15 cellular contexts compared by ENCODE assay signal in the genomic region with DNA sequence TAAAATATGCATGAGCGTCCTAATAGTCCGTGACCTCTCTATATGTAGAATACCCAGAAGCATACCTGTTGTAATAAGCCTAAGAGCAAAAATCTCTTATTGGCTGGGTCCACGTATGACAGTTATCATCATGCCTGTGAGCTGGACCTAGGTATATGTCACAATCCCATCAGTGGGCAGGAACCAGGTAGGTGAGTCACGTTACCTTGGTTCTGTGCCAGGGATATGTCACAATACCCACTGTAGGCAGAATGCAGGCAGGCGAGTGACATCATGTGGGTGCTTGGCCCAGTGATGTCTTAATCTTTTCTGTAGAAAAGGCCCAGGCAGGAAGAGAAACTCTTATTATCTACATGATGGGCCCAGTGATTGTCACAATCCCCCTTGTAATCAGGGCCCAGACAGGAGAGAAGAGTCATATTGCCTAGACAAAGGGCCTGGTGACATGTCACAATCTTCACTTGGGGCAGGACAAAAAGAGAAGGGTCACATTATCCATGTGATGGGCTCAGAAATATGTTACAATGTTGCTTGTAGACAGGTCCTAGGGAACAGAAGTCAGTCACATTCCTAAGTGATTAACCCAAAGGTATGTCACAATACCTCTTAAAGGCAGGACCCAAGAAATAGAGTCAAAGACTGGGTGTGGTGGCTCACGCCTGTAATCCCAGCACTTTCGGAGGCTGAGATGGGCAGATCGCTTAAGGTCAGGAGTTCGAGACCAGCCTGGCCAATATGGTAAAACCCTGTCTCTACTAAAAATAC.
"Had no signal": no experiment of that assay in that cellular context is flagged by ENCODE, and none has a peak within 500 bp of the region (broad histone marks: within the 10 kb centered on the region; RNA-seq: fewer than 3 reads in every experiment).

No MANE protein-coding gene starts in this region.

- H3K36me3 ChIP-seq: brain microvascular endothelial cell, neutrophil, transverse colon, WERI-Rb-1 had no signal

- H3K4me3 Mint-ChIP-seq: activated T-helper 17 cell treated with anti-CD3 and anti-CD28 coated beads, Interleukin-2, amount 50 U/mL, for 72 hours; natural killer cell had no signal

- H3K27me3 Mint-ChIP-seq: activated T-helper 17 cell treated with anti-CD3 and anti-CD28 coated beads, Interleukin-2, amount 50 U/mL, for 72 hours had no signal

- H3K4me3 ChIP-seq: transverse colon had no signal

- H3K9me3 Mint-ChIP-seq: activated T-helper 17 cell treated with anti-CD3 and anti-CD28 coated beads, Interleukin-2, amount 50 U/mL, for 72 hours; natural killer cell had no signal

- H3K4me1 Mint-ChIP-seq: activated T-helper 17 cell treated with anti-CD3 and anti-CD28 coated beads, Interleukin-2, amount 50 U/mL, for 72 hours; natural killer cell had no signal

- H3K27ac Mint-ChIP-seq: activated T-helper 17 cell treated with anti-CD3 and anti-CD28 coated beads, Interleukin-2, amount 50 U/mL, for 72 hours; natural killer cell had no signal

- H3K9me3 ChIP-seq: neutrophil, transverse colon had no signal

- H3K4me1 ChIP-seq: parathyroid adenoma, transverse colon had no signal

- H3K27ac ChIP-seq: brain microvascular endothelial cell, neutrophil, parathyroid adenoma, transverse colon, WERI-Rb-1 had no signal

- ATAC-seq: activated T-helper 17 cell treated with anti-CD3 and anti-CD28 coated beads, Interleukin-2, amount 50 U/mL, for 72 hours; natural killer cell had no signal

- H3K36me3 Mint-ChIP-seq: natural killer cell had no signal

- DNase-seq: activated naive CD4-positive, alpha-beta T cell treated with Interleukin-2 at 50 U/mL for 16 hours; anterior cingulate cortex; brain microvascular endothelial cell; effector memory CD4-positive, alpha-beta T cell; mesenchymal stem cell; natural killer cell; retina; stimulated activated CD4-positive, alpha-beta T cell treated with anti-CD3 and anti-CD28 coated beads, Interleukin-4, amount 100 ng/mL, for 24 hours; stimulated activated naive CD4-positive, alpha-beta T cell treated with Interleukin-2 at 50 U/mL for 16 hours; substantia nigra; transverse colon; WERI-Rb-1 had no signal

- H3K27me3 ChIP-seq: brain microvascular endothelial cell, transverse colon had no signal
